8 cellular contexts compared by ENCODE assay signal in the genomic region with DNA sequence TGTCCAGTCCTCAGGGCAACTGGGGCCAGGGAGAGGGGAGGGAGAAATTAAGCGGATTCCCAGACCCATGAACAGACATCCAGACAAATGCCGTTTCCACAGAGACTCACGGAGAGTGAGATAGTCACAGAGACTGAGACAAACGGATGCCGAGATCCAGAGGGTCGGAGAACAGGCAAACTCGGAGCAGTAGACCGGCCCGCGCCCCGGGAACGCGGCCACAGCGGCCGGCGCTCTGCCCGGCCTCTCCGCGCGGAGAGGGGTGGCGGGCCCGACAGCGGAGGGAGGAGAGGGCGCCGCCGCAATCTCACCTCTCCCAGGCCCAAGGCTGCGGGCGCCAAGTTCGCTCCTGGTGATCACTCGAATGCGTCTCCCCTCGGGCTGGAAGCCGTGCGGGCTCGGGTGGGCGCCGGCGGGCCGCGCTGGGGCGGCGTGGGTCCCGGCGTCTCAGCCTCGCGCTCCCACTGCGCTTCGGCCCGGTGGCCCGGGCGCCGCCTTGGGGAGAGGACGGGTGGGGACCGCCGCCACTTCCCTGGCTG. TPM values are rescaled to one million over a fixed set of nuclear protein-coding genes. Genes with fewer than 3 reads are reported as not detected.
DNase-seq lines count a peak whose midpoint lies in the region; ATAC-seq lines count a peak whose summit lies in the region.

No MANE protein-coding gene starts in this region.

- H3K36me3 Mint-ChIP-seq in activated naive CD8-positive, alpha-beta T cell treated with anti-CD3 and anti-CD28 coated beads, Interleukin-2, amount 50 U/mL, for 24 hours (ENCODE audit: low read depth) = no peaks in the 10 kb centered on the region
- H3K36me3 Mint-ChIP-seq in stimulated activated naive B cell treated with anti-CD40 and anti-IgM and Interleukin-4, amounts not matched to agents 10 μg/mL and 1 μg/mL and 100 μg/mL, for 72 hours = peaks cover 0 to 1% of the 10 kb centered on the region in 2 donors

- peak overlapping the region; percentile 90 for H3K4me3 Mint-ChIP-seq in activated naive CD8-positive, alpha-beta T cell treated with anti-CD3 and anti-CD28 coated beads, Interleukin-2, amount 50 U/mL, for 24 hours
- H3K4me3 Mint-ChIP-seq in stimulated activated naive B cell treated with anti-CD40 and anti-IgM and Interleukin-4, amounts not matched to agents 10 μg/mL and 1 μg/mL and 100 μg/mL, for 72 hours = peak overlapping the region; percentile 83 to 88

- H3K27ac ChIP-seq in HUES64 (ENCODE audit: low read depth, low read length) = no peak overlapping the region

- H3K4me1 ChIP-seq in HUES64 (ENCODE audit: insufficient read depth, low read length) = 0 out of 2 replicates have a peak, but pooled peaks cover 11% of the 10 kb centered on the region
- peaks cover 8% of the 10 kb centered on the region for H3K4me1 ChIP-seq in iPS-15b (ENCODE audit: control insufficient read depth, insufficient read depth, low read length)

- H3K4me3 ChIP-seq in HUES64 (ENCODE audit: low read length) (peak overlapping the region; percentile 57), iPS-15b (ENCODE audit: low read depth, low read length) (peak overlapping the region; percentile 45)

- peak overlapping the region; percentile 80 for H3K27ac Mint-ChIP-seq in activated naive CD8-positive, alpha-beta T cell treated with anti-CD3 and anti-CD28 coated beads, Interleukin-2, amount 50 U/mL, for 24 hours
- peak overlapping the region; percentile 87 for H3K27ac Mint-ChIP-seq in stimulated activated naive B cell treated with anti-CD40 and anti-IgM and Interleukin-4, amounts not matched to agents 10 μg/mL and 1 μg/mL and 100 μg/mL, for 72 hours

- ATAC-seq in GM21576 (IDR thresholded peaks at IDR 0.05; ENCODE audit: unreplicated experiment) = peak; percentile 21
- peak; percentile 7 for ATAC-seq in activated naive CD8-positive, alpha-beta T cell treated with anti-CD3 and anti-CD28 coated beads, Interleukin-2, amount 50 U/mL, for 24 hours
- peak; percentile 12 to 31 for ATAC-seq in stimulated activated naive B cell treated with anti-CD40 and anti-IgM and Interleukin-4, amounts not matched to agents 10 μg/mL and 1 μg/mL and 100 μg/mL, for 72 hours (replicated peaks)

- H3K36me3 ChIP-seq in HUES64 (ENCODE audit: insufficient read depth, low read length) = no peaks in the 10 kb centered on the region
- no peaks in the 10 kb centered on the region for H3K36me3 ChIP-seq in iPS-15b (ENCODE audit: control insufficient read depth, insufficient read depth, low read length)

- H3K27me3 Mint-ChIP-seq in activated naive CD8-positive, alpha-beta T cell treated with anti-CD3 and anti-CD28 coated beads, Interleukin-2, amount 50 U/mL, for 24 hours = peaks cover 34% of the 10 kb centered on the region
- peaks cover 37 to 42% of the 10 kb centered on the region in 2 donors for H3K27me3 Mint-ChIP-seq in stimulated activated naive B cell treated with anti-CD40 and anti-IgM and Interleukin-4, amounts not matched to agents 10 μg/mL and 1 μg/mL and 100 μg/mL, for 72 hours

- 1% methylated on average over 55 of the region's 55 CpGs for WGBS in HUES64

- peak; percentile 53 for DNase-seq in NCI-H345 (lab: John Stamatoyannopoulos, UW)
- no peak for DNase-seq in NCI-H345 treated with DMSO at 0.1 percent for 48 hours (lab: John Stamatoyannopoulos, UW; ENCODE audit: unreplicated experiment)
- no peak for DNase-seq in activated naive CD8-positive, alpha-beta T cell treated with anti-CD3 and anti-CD28 coated beads, Interleukin-2, amount 50 U/mL, for 24 hours
- DNase-seq in stimulated activated naive B cell treated with anti-CD40 and anti-IgM and Interleukin-4, amounts not matched to agents 10 μg/mL and 1 μg/mL and 100 μg/mL, for 72 hours = no peak
- no peak for DNase-seq in dedifferentiated amniotic fluid mesenchymal stem cell (ENCODE audit: extremely low spot score)

- peaks cover 100% of the 10 kb centered on the region for H3K27me3 ChIP-seq in HUES64 (ENCODE audit: insufficient read depth, low read length)
- H3K27me3 ChIP-seq in iPS-15b (ENCODE audit: control insufficient read depth, insufficient read depth, low read length) = peaks cover 90% of the 10 kb centered on the region

- H3K9ac ChIP-seq in HUES64 (ENCODE audit: low read depth, low read length) = no peak overlapping the region; the same call in 1 of the 2 replicates
- no peak overlapping the region for H3K9ac ChIP-seq in iPS-15b (ENCODE audit: low read depth, low read length)

- no peaks in the 10 kb centered on the region for H3K9me3 Mint-ChIP-seq in activated naive CD8-positive, alpha-beta T cell treated with anti-CD3 and anti-CD28 coated beads, Interleukin-2, amount 50 U/mL, for 24 hours
- no peaks in the 10 kb centered on the region for H3K9me3 Mint-ChIP-seq in stimulated activated naive B cell treated with anti-CD40 and anti-IgM and Interleukin-4, amounts not matched to agents 10 μg/mL and 1 μg/mL and 100 μg/mL, for 72 hours

- H3K9me3 ChIP-seq in HUES64 (ENCODE audit: insufficient read depth, low read depth, low read length) (0 out of 2 replicates have a peak, but pooled peaks cover 2% of the 10 kb centered on the region), iPS-15b (ENCODE audit: control insufficient read depth, insufficient read depth, low read length) (no peaks in the 10 kb centered on the region)

- H3K4me1 Mint-ChIP-seq in activated naive CD8-positive, alpha-beta T cell treated with anti-CD3 and anti-CD28 coated beads, Interleukin-2, amount 50 U/mL, for 24 hours = peaks cover 29% of the 10 kb centered on the region
- peaks cover 23 to 35% of the 10 kb centered on the region in 2 donors for H3K4me1 Mint-ChIP-seq in stimulated activated naive B cell treated with anti-CD40 and anti-IgM and Interleukin-4, amounts not matched to agents 10 μg/mL and 1 μg/mL and 100 μg/mL, for 72 hours

RNA-seq across cellular contexts. Expression of gene FOXD2, which starts 0.8 kb away (rescaled TPM):
- polyA plus RNA-seq in HUES64 (2013, experiment 1 of 2) = not detected
- 0.13 TPM for polyA plus RNA-seq in HUES64 (2013, experiment 2 of 2)

RNA-seq across cellular contexts. Expression of gene FOXE3, which starts 21.0 kb away (rescaled TPM):
- polyA plus RNA-seq in HUES64 (2013, experiment 1 of 2) = 0.25 TPM
- 0.38 TPM for polyA plus RNA-seq in HUES64 (2013, experiment 2 of 2)
